ENCODE assay signal across 9 cellular contexts in the genomic region with DNA sequence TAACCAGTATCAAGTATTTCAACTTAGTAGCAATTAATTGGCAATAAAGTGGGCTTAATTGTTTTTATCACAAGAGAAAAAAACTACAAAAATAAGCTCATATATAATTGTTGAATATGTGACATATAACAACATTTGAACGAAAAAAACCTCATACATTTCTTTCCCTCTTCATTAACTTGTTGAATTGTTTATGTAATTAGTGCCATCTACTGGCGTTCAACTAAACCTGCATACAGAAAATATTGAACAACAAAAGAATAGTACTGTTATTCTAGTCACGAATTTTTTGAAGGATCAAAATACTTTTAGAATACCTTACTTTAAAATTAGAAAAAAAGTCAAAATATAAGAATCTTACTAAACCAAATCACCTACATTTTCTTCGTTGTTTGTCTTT.
DNase-seq lines count a peak whose midpoint lies in the region; TF ChIP-seq lines count a peak whose summit lies in the region.
"Had no signal": no experiment of that assay in that cellular context is flagged by ENCODE, and none has a peak within 500 bp of the region (broad histone marks: within the 10 kb centered on the region; RNA-seq: fewer than 3 reads in every experiment).

No MANE protein-coding gene starts in this region.

- no peak overlapping the region for H3K27ac Mint-ChIP-seq in T-helper 2 cell treated with Interferon-gamma antibody and Interleukin-4, amounts not matched to agents 5 μg/mL and 100 μg/mL, for 36 hours
- no peak overlapping the region for H3K27ac Mint-ChIP-seq in CD14-positive monocyte
- H3K27ac Mint-ChIP-seq: T-helper 1 cell treated with Interleukin-12 subunit alpha and Interleukin-12 subunit beta and Interleukin-4 antibody, amounts not matched to agents 30 μg/mL and 1 μg/mL, for 36 hours had no signal

- intact Hi-C loops in CD14-positive monocyte (cut with micrococcal nuclease) = no loop called here

- no peaks in the 10 kb centered on the region for H3K4me1 Mint-ChIP-seq in T-helper 2 cell treated with Interferon-gamma antibody and Interleukin-4, amounts not matched to agents 5 μg/mL and 100 μg/mL, for 36 hours (ENCODE audit: low read depth)
- H3K4me1 Mint-ChIP-seq in CD14-positive monocyte = no peaks in the 10 kb centered on the region

- no peak overlapping the region for H3K4me3 Mint-ChIP-seq in T-helper 2 cell treated with Interferon-gamma antibody and Interleukin-4, amounts not matched to agents 5 μg/mL and 100 μg/mL, for 36 hours
- H3K4me3 Mint-ChIP-seq in CD14-positive monocyte = no peak overlapping the region
- H3K4me3 Mint-ChIP-seq: T-helper 1 cell treated with Interleukin-12 subunit alpha and Interleukin-12 subunit beta and Interleukin-4 antibody, amounts not matched to agents 30 μg/mL and 1 μg/mL, for 36 hours had no signal

- H3K27me3 Mint-ChIP-seq in T-helper 2 cell treated with Interferon-gamma antibody and Interleukin-4, amounts not matched to agents 5 μg/mL and 100 μg/mL, for 36 hours (ENCODE audit: low read depth) = no peaks in the 10 kb centered on the region
- H3K27me3 Mint-ChIP-seq in CD14-positive monocyte (ENCODE audit: low read depth in 3 of 3) = peaks cover 0 to 2% (median 0%) of the 10 kb centered on the region in 3 donors

- no peaks in the 10 kb centered on the region for H3K36me3 Mint-ChIP-seq in T-helper 2 cell treated with Interferon-gamma antibody and Interleukin-4, amounts not matched to agents 5 μg/mL and 100 μg/mL, for 36 hours (ENCODE audit: low read depth)
- H3K36me3 Mint-ChIP-seq in CD14-positive monocyte = no peaks in the 10 kb centered on the region

- H3K9me3 Mint-ChIP-seq in T-helper 2 cell treated with Interferon-gamma antibody and Interleukin-4, amounts not matched to agents 5 μg/mL and 100 μg/mL, for 36 hours = no peaks in the 10 kb centered on the region
- H3K9me3 Mint-ChIP-seq in CD14-positive monocyte = no peaks in the 10 kb centered on the region
- H3K9me3 Mint-ChIP-seq: T-helper 1 cell treated with Interleukin-12 subunit alpha and Interleukin-12 subunit beta and Interleukin-4 antibody, amounts not matched to agents 30 μg/mL and 1 μg/mL, for 36 hours had no signal

- in situ Hi-C loops in T47D (cut with HindIII; ENCODE audit: low pct_unique_long_range_greater_than_20kb, low sequenced_read_pairs) = no loop called here

- DNase-seq in NCI-H2029 treated with DMSO at 0.1 percent for 48 hours (lab: John Stamatoyannopoulos, UW) = peak; percentile 11
- no peak for DNase-seq in NCI-H2029 (lab: John Stamatoyannopoulos, UW)
- DNase-seq in NCI-H146 (lab: John Stamatoyannopoulos, UW) = peak; percentile 5
- DNase-seq in T47D (ENCODE audit: low read depth in 1 of 2, low spot score in 1 of 2) = peak; percentile 3 to 35
- DNase-seq in midbrain (lab: John Stamatoyannopoulos, UW) = peak; percentile 25
- DNase-seq in T-helper 2 cell treated with Interferon-gamma antibody and Interleukin-4, amounts not matched to agents 5 μg/mL and 100 μg/mL, for 36 hours (ENCODE audit: low spot score) = no peak
- DNase-seq in CD14-positive monocyte (ENCODE audit: low spot score) = no peak
- DNase-seq in GOT3 (lab: John Stamatoyannopoulos, UW) = no peak

- no peak for TF ChIP-seq CTCF in CD14-positive monocyte (IDR thresholded peaks at IDR 0.05)

Comparison
In these comparisons a context has a peak if more than half of its experiments do, and no peak if none do; other contexts are left out.
1. DNase-seq: peak in NCI-H2029 treated with DMSO at 0.1 percent for 48 hours (single experiment), NCI-H146 (single experiment), T47D (2 of 2) and midbrain (single experiment); none in NCI-H2029 (single experiment), T-helper 2 cell treated with Interferon-gamma antibody and Interleukin-4, amounts not matched to agents 5 μg/mL and 100 μg/mL, for 36 hours (single experiment), CD14-positive monocyte (single experiment) and GOT3 (single experiment).